In the genomic region with DNA sequence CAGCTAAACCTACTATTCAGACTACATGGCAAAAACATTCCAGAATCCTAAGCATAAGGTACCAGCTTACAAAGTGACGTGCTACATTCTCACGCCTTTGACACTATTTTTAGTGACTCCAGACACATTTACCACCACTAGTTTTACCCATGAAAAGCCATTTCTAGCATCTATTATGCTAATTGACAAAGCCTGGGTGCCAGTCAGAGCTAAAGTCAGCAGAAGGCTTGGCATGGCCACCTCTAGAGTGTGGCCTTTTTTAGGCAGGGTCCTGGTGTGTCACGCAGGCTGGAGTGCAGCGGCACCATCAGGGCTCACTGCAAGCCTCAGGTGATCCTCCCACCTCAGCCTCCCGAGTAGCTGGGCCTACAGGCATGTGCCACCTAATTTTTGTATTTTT, we compare ENCODE assay signal across 33 cellular contexts.
DNase-seq lines count a peak whose midpoint lies in the region; ATAC-seq, FAIRE-seq and TF ChIP-seq lines count a peak whose summit lies in the region.
"Had no signal": no experiment of that assay in that cellular context is flagged by ENCODE, and none has a peak within 500 bp of the region (broad histone marks: within the 10 kb centered on the region; RNA-seq: fewer than 3 reads in every experiment).

No MANE protein-coding gene starts in this region.

- H3K9me3 Mint-ChIP-seq in nephron progenitor cell: no peaks in the 10 kb centered on the region
- H3K9me3 Mint-ChIP-seq: CD14-positive monocyte; CD4-positive, alpha-beta memory T cell; CD4-positive, alpha-beta T cell; CD4-positive, CD25-positive, alpha-beta regulatory T cell; CD8-positive, alpha-beta memory T cell; CD8-positive, alpha-beta T cell had no signal

- H3K27ac ChIP-seq in suprapubic skin: no peak overlapping the region
- H3K27ac ChIP-seq: 22Rv1; A549; BLaER1; BLaER1 treated with 17β-estradiol and CSF1 and Interleukin-3, amounts not matched to agents 10 nM and 100 nM; C4-2B had no signal

- DNase-seq in GM19239 (ENCODE audit: insufficient read length, low spot score): no peak
- no peak for DNase-seq in nephron progenitor cell
- DNase-seq in suprapubic skin (ENCODE audit: low spot score in 2 of 2): no peak
- DNase-seq: 8988T; ACHN; AML-193; BE2C; C1 segment of cervical spinal cord; Caco-2; Calu3; CD4-positive, alpha-beta memory T cell; CD4-positive, alpha-beta T cell; CD4-positive, CD25-positive, alpha-beta regulatory T cell; CD8-positive, alpha-beta memory T cell; CD8-positive, alpha-beta T cell; COR-L47; DMS 273 treated with DMSO at 0.1 percent for 48 hours; DMS153; DMS53; DMS79; DMS79 treated with DMSO at 0.1 percent for 48 hours; DND-41; EL had no signal

- peak; percentile 8 for FAIRE-seq in GM19239 (lab: Jason Lieb, UNC)
- FAIRE-seq: A204.1, A549, D721Med had no signal

- H3K4me1 Mint-ChIP-seq in nephron progenitor cell: peaks cover 23% of the 10 kb centered on the region
- H3K4me1 Mint-ChIP-seq: B cell; CD4-positive, alpha-beta memory T cell; CD4-positive, CD25-positive, alpha-beta regulatory T cell; CD8-positive, alpha-beta memory T cell had no signal

- H3K27me3 ChIP-seq in suprapubic skin: no peaks in the 10 kb centered on the region
- H3K27me3 ChIP-seq: BE2C; BLaER1; BLaER1 treated with 17β-estradiol and CSF1 and Interleukin-3, amounts not matched to agents 10 nM and 100 nM had no signal

- ATAC-seq in HG03565 (IDR thresholded peaks at IDR 0.05; ENCODE audit: unreplicated experiment): no peak
- ATAC-seq: A549; CD8-positive, alpha-beta T cell had no signal

- H3K4me3 ChIP-seq in suprapubic skin: no peak overlapping the region
- H3K4me3 ChIP-seq: A549; BLaER1; BLaER1 treated with 17β-estradiol and CSF1 and Interleukin-3, amounts not matched to agents 10 nM and 100 nM had no signal

- no peaks in the 10 kb centered on the region for H3K27me3 Mint-ChIP-seq in nephron progenitor cell (ENCODE audit: low read depth, poor library complexity)
- H3K27me3 Mint-ChIP-seq: B cell; CD4-positive, alpha-beta memory T cell; CD4-positive, alpha-beta T cell; CD4-positive, CD25-positive, alpha-beta regulatory T cell; CD8-positive, alpha-beta memory T cell had no signal

- H3K36me3 ChIP-seq in suprapubic skin: no peaks in the 10 kb centered on the region
- H3K36me3 ChIP-seq: BE2C had no signal

- no peak for TF ChIP-seq POLR2A in suprapubic skin (IDR thresholded peaks at IDR 0.05)

- no peaks in the 10 kb centered on the region for H3K36me3 Mint-ChIP-seq in nephron progenitor cell (ENCODE audit: low read depth)

- WGBS in suprapubic skin: 96% methylated on average over 5 of the region's 5 CpGs

- H3K9me3 ChIP-seq in suprapubic skin: no peaks in the 10 kb centered on the region
- H3K9me3 ChIP-seq: A549; BE2C; BLaER1; BLaER1 treated with 17β-estradiol and CSF1 and Interleukin-3, amounts not matched to agents 10 nM and 100 nM; Caco-2 had no signal

- H3K27ac Mint-ChIP-seq in nephron progenitor cell: peak overlapping the region; percentile 48
- H3K27ac Mint-ChIP-seq: B cell; CD14-positive monocyte; CD4-positive, alpha-beta T cell; CD4-positive, CD25-positive, alpha-beta regulatory T cell; CD8-positive, alpha-beta memory T cell; CD8-positive, alpha-beta T cell had no signal

- no peaks in the 10 kb centered on the region for H3K4me1 ChIP-seq in suprapubic skin
- H3K4me1 ChIP-seq: A549; BE2C; BLaER1; BLaER1 treated with 17β-estradiol and CSF1 and Interleukin-3, amounts not matched to agents 10 nM and 100 nM; Caco-2 had no signal

- H3K4me3 Mint-ChIP-seq in nephron progenitor cell: no peak overlapping the region
- H3K4me3 Mint-ChIP-seq: B cell; CD14-positive monocyte; CD4-positive, alpha-beta memory T cell; CD4-positive, alpha-beta T cell; CD4-positive, CD25-positive, alpha-beta regulatory T cell; CD8-positive, alpha-beta memory T cell; CD8-positive, alpha-beta T cell had no signal

- TF ChIP-seq EP300 in suprapubic skin (IDR thresholded peaks at IDR 0.05): no peak

- TF ChIP-seq CTCF in nephron progenitor cell (IDR thresholded peaks at IDR 0.05) (no peak), suprapubic skin (IDR thresholded peaks at IDR 0.05) (no peak)
